Comparison of ENCODE assay signal across 19 cellular contexts in the genomic region with DNA sequence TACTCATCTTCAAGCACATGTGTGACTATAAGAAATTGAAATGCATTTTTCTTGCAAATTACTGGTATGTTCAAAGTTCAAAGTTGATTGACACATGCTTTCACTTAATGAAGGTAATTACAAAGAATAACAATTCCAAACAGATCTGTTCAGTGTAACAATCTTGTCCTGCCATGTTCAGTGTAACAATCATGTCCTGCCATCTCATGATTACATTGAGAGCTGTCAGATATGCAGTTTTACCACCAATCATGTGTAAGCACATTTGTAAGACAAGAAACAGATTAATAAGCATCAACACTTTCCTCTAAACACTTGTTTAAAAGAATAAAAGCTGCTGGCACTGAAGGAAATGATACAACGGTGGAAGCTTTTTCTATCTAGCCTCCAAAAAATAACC.
"Had no signal": no experiment of that assay in that cellular context is flagged by ENCODE, and none has a peak within 500 bp of the region (broad histone marks: within the 10 kb centered on the region; RNA-seq: fewer than 3 reads in every experiment).

No MANE protein-coding gene starts in this region.

- H3K27ac Mint-ChIP-seq: T-cell; T-helper 1 cell treated with Interleukin-12 subunit alpha and Interleukin-12 subunit beta and Interleukin-4 antibody, amounts not matched to agents 30 μg/mL and 1 μg/mL, for 36 hours had no signal

- ATAC-seq: T-cell had no signal

- H3K36me3 ChIP-seq: MG63 had no signal

- H3K9me3 Mint-ChIP-seq: T-cell; T-helper 1 cell treated with Interleukin-12 subunit alpha and Interleukin-12 subunit beta and Interleukin-4 antibody, amounts not matched to agents 30 μg/mL and 1 μg/mL, for 36 hours had no signal

- H3K4me3 ChIP-seq: MG63 had no signal

- DNase-seq: KBM-7, MG63, NCI-H1092, NCI-H1105 treated with DMSO at 0.1 percent for 48 hours, NCI-H1417 treated with DMSO at 0.1 percent for 48 hours, NCI-H146, NCI-H1694 treated with DMSO at 0.1 percent for 48 hours, NCI-H1930, NCI-H2081, NCI-H2107, NCI-H2227 treated with DMSO at 0.1 percent for 48 hours, NCI-H524, NCI-H526 treated with DMSO at 0.1 percent for 48 hours, NCI-H774, SHP77, SW 1271, T-cell had no signal

- H3K9me3 ChIP-seq: MG63 had no signal

- H3K4me3 Mint-ChIP-seq: T-cell; T-helper 1 cell treated with Interleukin-12 subunit alpha and Interleukin-12 subunit beta and Interleukin-4 antibody, amounts not matched to agents 30 μg/mL and 1 μg/mL, for 36 hours had no signal

- H3K36me3 Mint-ChIP-seq: T-cell had no signal

- H3K27ac ChIP-seq: RWPE1 had no signal
